In the genomic region with DNA sequence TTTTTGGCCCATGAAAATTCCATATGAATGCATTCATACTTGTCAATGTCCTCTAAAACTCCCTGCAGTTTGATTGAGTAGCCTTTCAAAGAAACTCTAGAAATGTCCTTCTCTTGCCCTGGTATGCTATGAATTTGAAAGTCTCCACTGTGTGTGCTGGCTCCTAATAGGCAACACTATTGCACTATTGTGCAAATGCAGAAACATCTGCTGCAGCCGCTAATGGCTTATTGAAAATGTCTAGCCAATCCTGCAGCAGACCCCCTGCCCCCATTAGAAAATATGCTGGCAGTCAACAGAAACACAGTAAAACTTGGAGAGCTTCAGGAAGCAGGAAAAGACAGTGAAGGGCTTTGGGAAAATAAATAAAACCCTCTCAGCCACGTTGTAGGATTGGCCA, we compare ENCODE assay signal across 32 cellular contexts.
DNase-seq lines count a peak whose midpoint lies in the region; ATAC-seq and TF ChIP-seq lines count a peak whose summit lies in the region.
"Had no signal": no experiment of that assay in that cellular context is flagged by ENCODE, and none has a peak within 500 bp of the region (broad histone marks: within the 10 kb centered on the region; RNA-seq: fewer than 3 reads in every experiment).

No MANE protein-coding gene starts in this region.

- TF ChIP-seq POLR2A in vagina (IDR thresholded peaks at IDR 0.05), result no peak

- TF ChIP-seq CTCF in HEK293 (tag by site-specific recombination; IDR thresholded peaks at IDR 0.05) (no peak), endodermal cell (conservative IDR thresholded peaks at IDR 0.05) (no peak), left lung (IDR thresholded peaks at IDR 0.05) (no peak), vagina (IDR thresholded peaks at IDR 0.05) (no peak)

- 63 to 68% methylated on average over 1 to 2 of the region's 2 CpGs for WGBS in endodermal cell (ENCODE audit: insufficient coverage in 1 of 2, insufficient read length in 1 of 2), 2 experiments
- 43 to 51% methylated on average over 2 of the region's 2 CpGs for WGBS in aorta, 2 donors

- no peaks in the 10 kb centered on the region for H3K9me3 ChIP-seq in HEK293 (ENCODE audit: control insufficient read depth, insufficient read depth, low read depth, low read length)
- no peaks in the 10 kb centered on the region for H3K9me3 ChIP-seq in endodermal cell (ENCODE audit: control insufficient read depth, low read length)
- H3K9me3 ChIP-seq in left lung, result no peaks in the 10 kb centered on the region
- no peaks in the 10 kb centered on the region for H3K9me3 ChIP-seq in aorta (ENCODE audit: control insufficient read depth, low read length)
- no peaks in the 10 kb centered on the region for H3K9me3 ChIP-seq in vagina
- H3K9me3 ChIP-seq: Caco-2, heart left ventricle, pancreas had no signal

- H3K27me3 ChIP-seq in endodermal cell (ENCODE audit: control insufficient read depth, insufficient read depth, low read length, poor library complexity, severe bottlenecking), result no peaks in the 10 kb centered on the region
- H3K27me3 ChIP-seq in left lung, result no peaks in the 10 kb centered on the region
- H3K27me3 ChIP-seq in aorta (ENCODE audit: control insufficient read depth in 1 of 2, insufficient read depth in 2 of 2, low read length in 1 of 2), result no peaks in the 10 kb centered on the region
- H3K27me3 ChIP-seq in vagina, result no peaks in the 10 kb centered on the region
- H3K27me3 ChIP-seq: pancreas had no signal

- no peaks in the 10 kb centered on the region for H3K36me3 Mint-ChIP-seq in endodermal cell (ENCODE audit: low read depth)
- H3K36me3 Mint-ChIP-seq: activated naive CD4-positive, alpha-beta T cell treated with anti-CD3 and anti-CD28 coated beads, Interleukin-2, amount 50 U/mL, for 24 hours; stimulated activated effector memory CD8-positive, alpha-beta T cell treated with anti-CD3 and anti-CD28 coated beads, Interleukin-12 subunit alpha, Interleukin-12 subunit beta, amount 100 ng/mL, for 72 hours; type B pancreatic cell had no signal

- H3K9me3 Mint-ChIP-seq in endodermal cell, result no peaks in the 10 kb centered on the region
- H3K9me3 Mint-ChIP-seq: activated B cell treated with CpG ODN at 0.5 μM for 24 hours; activated naive CD4-positive, alpha-beta T cell treated with anti-CD3 and anti-CD28 coated beads, Interleukin-2, amount 50 U/mL, for 24 hours; stimulated activated effector memory CD8-positive, alpha-beta T cell treated with anti-CD3 and anti-CD28 coated beads, Interleukin-12 subunit alpha, Interleukin-12 subunit beta, amount 100 ng/mL, for 72 hours; type B pancreatic cell had no signal

- H3K4me3 Mint-ChIP-seq in endodermal cell, result no peak overlapping the region
- H3K4me3 Mint-ChIP-seq: activated B cell treated with CpG ODN at 0.5 μM for 24 hours; activated naive CD4-positive, alpha-beta T cell treated with anti-CD3 and anti-CD28 coated beads, Interleukin-2, amount 50 U/mL, for 24 hours; stimulated activated effector memory CD8-positive, alpha-beta T cell treated with anti-CD3 and anti-CD28 coated beads, Interleukin-12 subunit alpha, Interleukin-12 subunit beta, amount 100 ng/mL, for 72 hours; type B pancreatic cell had no signal

- H3K4me3 ChIP-seq in HEK293 (ENCODE audit: low read depth, low read length) (no peak overlapping the region), endodermal cell (ENCODE audit: low read length) (no peak overlapping the region), left lung (no peak overlapping the region), aorta (ENCODE audit: low read length in 2 of 2) (no peak overlapping the region), vagina (no peak overlapping the region)
- H3K4me3 ChIP-seq: GM12878, GM23248, heart left ventricle, lung, pancreas had no signal

- H3K27me3 Mint-ChIP-seq in endodermal cell (ENCODE audit: insufficient read depth), result peaks cover 2% of the 10 kb centered on the region
- H3K27me3 Mint-ChIP-seq: type B pancreatic cell had no signal

- no peak overlapping the region for H3K9ac ChIP-seq in endodermal cell (ENCODE audit: extremely low read depth, low read length, poor library complexity, severe bottlenecking)
- H3K9ac ChIP-seq: GM23248 had no signal

- DNase-seq in AG08396 (ENCODE audit: low spot score) (peak; percentile 17), endodermal cell (no peak), left lung (no peak), aorta (no peak), HCEC 1CT (no peak), vagina (ENCODE audit: extremely low spot score in 2 of 2) (no peak)
- DNase-seq in activated T-cell treated with anti-CD3 and anti-CD28 coated beads, Interleukin-2, amount 50 U/mL, for 48 hours, result no peak
- DNase-seq: activated B cell treated with CpG ODN at 0.5 μM for 24 hours; anterior cingulate cortex; Caco-2; caudate nucleus; DND-41; GM23248; heart left ventricle; kidney glomerular epithelial cell; NCI-H146; NCI-H2171 treated with DMSO at 0.1 percent for 48 hours; NCI-H524; pancreas; right cardiac atrium; SHP77 treated with DMSO at 0.1 percent for 48 hours; stimulated activated CD4-positive, alpha-beta T cell treated with anti-CD3 and anti-CD28 coated beads, Interleukin-4, amount 100 ng/mL, for 24 hours; substantia nigra had no signal

- ATAC-seq in left lung, result peak; percentile 43
- ATAC-seq in aorta (ENCODE audit: low FRiP score), result no peak
- ATAC-seq: GM12878; heart left ventricle; HepG2; Panc1; pancreas; right cardiac atrium; stimulated activated effector memory CD8-positive, alpha-beta T cell treated with anti-CD3 and anti-CD28 coated beads, Interleukin-12 subunit alpha, Interleukin-12 subunit beta, amount 100 ng/mL, for 72 hours had no signal

- CTCF ChIA-PET in HEK293 (lab: Yijun Ruan, JAX), result interaction anchor here (0.7 kb wide), 1 partner anchor 538 kb away, joined by 3 read pairs; no protein-coding TSS in a partner anchor

- intact Hi-C loops in left lung (cut with DNase I), result no loop called here
- intact Hi-C loops in aorta (cut with DNase I), result loop anchor here in 1 of 2 donors (5.0 kb wide), 1 partner anchor 201 kb away; no protein-coding TSS in a partner anchor
- intact Hi-C loops in vagina (cut with DNase I), result loop anchor here (5.0 kb wide), 1 partner anchor 261 kb away; a partner anchor contains a TSS

- H3K4me1 ChIP-seq in HEK293 (ENCODE audit: control insufficient read depth, insufficient read depth, low read length) (no peaks in the 10 kb centered on the region), endodermal cell (ENCODE audit: control insufficient read depth, insufficient read depth, low read length) (no peaks in the 10 kb centered on the region), left lung (no peaks in the 10 kb centered on the region), aorta (ENCODE audit: control insufficient read depth in 1 of 2, insufficient read depth in 2 of 2, low read length in 2 of 2) (peaks cover 0 to 2% of the 10 kb centered on the region in 2 donors), vagina (no peaks in the 10 kb centered on the region)
- H3K4me1 ChIP-seq: Caco-2, heart left ventricle, pancreas had no signal

- peaks cover 5% of the 10 kb centered on the region for H3K4me1 Mint-ChIP-seq in endodermal cell
- H3K4me1 Mint-ChIP-seq: activated B cell treated with CpG ODN at 0.5 μM for 24 hours; activated naive CD4-positive, alpha-beta T cell treated with anti-CD3 and anti-CD28 coated beads, Interleukin-2, amount 50 U/mL, for 24 hours; stimulated activated effector memory CD8-positive, alpha-beta T cell treated with anti-CD3 and anti-CD28 coated beads, Interleukin-12 subunit alpha, Interleukin-12 subunit beta, amount 100 ng/mL, for 72 hours had no signal

- H3K36me3 ChIP-seq in HEK293 (ENCODE audit: control insufficient read depth in 2 of 2, insufficient read depth in 1 of 2, low read length in 2 of 2) (no peaks in the 10 kb centered on the region), endodermal cell (ENCODE audit: control insufficient read depth, insufficient read depth, low read length) (no peaks in the 10 kb centered on the region), left lung (no peaks in the 10 kb centered on the region), aorta (ENCODE audit: control insufficient read depth in 1 of 2, insufficient read depth in 2 of 2, low read length in 1 of 2) (no peaks in the 10 kb centered on the region), vagina (no peaks in the 10 kb centered on the region)
- H3K36me3 ChIP-seq: heart left ventricle, pancreas had no signal

- H3K27ac ChIP-seq in HEK293 (ENCODE audit: extremely low read depth, low read depth, low read length) (no peak overlapping the region), endodermal cell (ENCODE audit: low read depth, low read length) (peak overlapping the region; percentile 30), left lung (no peak overlapping the region), aorta (ENCODE audit: low read depth in 1 of 2, low read length in 2 of 2) (no peak overlapping the region), vagina (no peak overlapping the region)
- H3K27ac ChIP-seq: C4-2B, GM23248, heart left ventricle, pancreas had no signal

- POLR2A ChIA-PET in HEK293 (lab: Yijun Ruan, JAX), result no interaction called here

- no peak overlapping the region for H3K27ac Mint-ChIP-seq in endodermal cell
- H3K27ac Mint-ChIP-seq: activated B cell treated with CpG ODN at 0.5 μM for 24 hours; activated naive CD4-positive, alpha-beta T cell treated with anti-CD3 and anti-CD28 coated beads, Interleukin-2, amount 50 U/mL, for 24 hours; stimulated activated effector memory CD8-positive, alpha-beta T cell treated with anti-CD3 and anti-CD28 coated beads, Interleukin-12 subunit alpha, Interleukin-12 subunit beta, amount 100 ng/mL, for 72 hours; type B pancreatic cell had no signal

TF ChIP-seq in HEK293, 187 proteins besides CTCF, POLR2A, EP300 and RAD21:
- TF ChIP-seq ZNF302 (tag by site-specific recombination; IDR thresholded peaks at IDR 0.05; ENCODE audit: low read depth), result no peak
- TF ChIP-seq, protein P1, sequence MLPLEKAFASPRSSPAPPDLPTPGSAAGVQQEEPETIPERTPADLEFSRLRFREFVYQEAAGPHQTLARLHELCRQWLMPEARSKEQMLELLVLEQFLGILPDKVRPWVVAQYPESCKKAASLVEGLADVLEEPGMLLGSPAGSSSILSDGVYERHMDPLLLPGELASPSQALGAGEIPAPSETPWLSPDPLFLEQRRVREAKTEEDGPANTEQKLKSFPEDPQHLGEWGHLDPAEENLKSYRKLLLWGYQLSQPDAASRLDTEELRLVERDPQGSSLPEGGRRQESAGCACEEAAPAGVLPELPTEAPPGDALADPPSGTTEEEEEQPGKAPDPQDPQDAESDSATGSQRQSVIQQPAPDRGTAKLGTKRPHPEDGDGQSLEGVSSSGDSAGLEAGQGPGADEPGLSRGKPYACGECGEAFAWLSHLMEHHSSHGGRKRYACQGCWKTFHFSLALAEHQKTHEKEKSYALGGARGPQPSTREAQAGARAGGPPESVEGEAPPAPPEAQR (tag by site-specific recombination; IDR thresholded peaks at IDR 0.05), result no peak
- no peak for TF ChIP-seq ZNF624 (tag by site-specific recombination; IDR thresholded peaks at IDR 0.05)
- TF ChIP-seq FEZF1 (tag by site-specific recombination; IDR thresholded peaks at IDR 0.05), result peak; percentile 59
- TF ChIP-seq ZNF660 (tag by site-specific recombination; IDR thresholded peaks at IDR 0.05), result no peak
TF ChIP-seq in HEK293: peak in this region for 1.
